1 cellular context compared by ENCODE assay signal in the genomic region with DNA sequence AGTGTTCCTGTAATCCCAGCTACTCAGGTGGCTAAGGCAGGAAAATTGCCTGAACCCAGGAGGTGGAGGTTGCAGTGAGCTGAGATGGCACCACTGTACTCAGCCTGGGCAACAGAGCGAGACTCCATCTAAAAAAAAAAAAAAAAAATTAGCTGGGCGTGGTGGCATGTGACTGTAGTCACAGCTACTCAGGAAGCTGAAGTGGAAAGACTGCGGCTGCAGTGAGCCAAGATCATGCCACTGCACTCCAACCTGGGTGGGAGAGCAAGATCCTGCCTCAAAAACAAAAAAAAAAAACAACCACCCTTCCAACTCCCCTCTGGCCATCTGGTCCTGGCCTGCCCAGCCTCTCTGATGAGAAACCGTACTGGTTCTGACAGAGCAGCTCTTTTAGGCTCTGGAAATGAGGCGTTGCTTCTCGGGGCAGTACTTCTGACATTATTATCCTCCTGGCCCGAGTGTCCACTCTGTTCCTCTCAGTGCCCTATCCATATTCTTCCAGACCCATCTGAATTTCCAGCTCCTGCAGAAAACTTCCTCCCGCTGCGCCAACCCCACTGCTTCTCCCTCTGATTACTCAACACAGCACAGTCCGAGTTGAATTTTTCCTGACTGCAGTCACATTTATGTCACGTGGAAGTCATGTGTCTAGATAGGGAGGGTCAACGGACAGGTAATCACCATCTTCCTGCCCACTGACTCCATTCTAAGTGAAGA.
TF ChIP-seq lines count a peak whose summit lies in the region.

No MANE protein-coding gene starts in this region.

TF ChIP-seq in SK-N-SH, 30 proteins besides CTCF, POLR2A, EP300 and RAD21 (continued from another document):
- TF ChIP-seq, protein P1, sequence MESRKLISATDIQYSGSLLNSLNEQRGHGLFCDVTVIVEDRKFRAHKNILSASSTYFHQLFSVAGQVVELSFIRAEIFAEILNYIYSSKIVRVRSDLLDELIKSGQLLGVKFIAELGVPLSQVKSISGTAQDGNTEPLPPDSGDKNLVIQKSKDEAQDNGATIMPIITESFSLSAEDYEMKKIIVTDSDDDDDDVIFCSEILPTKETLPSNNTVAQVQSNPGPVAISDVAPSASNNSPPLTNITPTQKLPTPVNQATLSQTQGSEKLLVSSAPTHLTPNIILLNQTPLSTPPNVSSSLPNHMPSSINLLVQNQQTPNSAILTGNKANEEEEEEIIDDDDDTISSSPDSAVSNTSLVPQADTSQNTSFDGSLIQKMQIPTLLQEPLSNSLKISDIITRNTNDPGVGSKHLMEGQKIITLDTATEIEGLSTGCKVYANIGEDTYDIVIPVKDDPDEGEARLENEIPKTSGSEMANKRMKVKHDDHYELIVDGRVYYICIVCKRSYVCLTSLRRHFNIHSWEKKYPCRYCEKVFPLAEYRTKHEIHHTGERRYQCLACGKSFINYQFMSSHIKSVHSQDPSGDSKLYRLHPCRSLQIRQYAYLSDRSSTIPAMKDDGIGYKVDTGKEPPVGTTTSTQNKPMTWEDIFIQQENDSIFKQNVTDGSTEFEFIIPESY (IDR thresholded peaks at IDR 0.05; ENCODE audit: borderline replicate concordance, low read depth) = no peak
TF ChIP-seq in SK-N-SH: peak in this region for 1.
